1 cellular context compared by ENCODE assay signal in the genomic region with DNA sequence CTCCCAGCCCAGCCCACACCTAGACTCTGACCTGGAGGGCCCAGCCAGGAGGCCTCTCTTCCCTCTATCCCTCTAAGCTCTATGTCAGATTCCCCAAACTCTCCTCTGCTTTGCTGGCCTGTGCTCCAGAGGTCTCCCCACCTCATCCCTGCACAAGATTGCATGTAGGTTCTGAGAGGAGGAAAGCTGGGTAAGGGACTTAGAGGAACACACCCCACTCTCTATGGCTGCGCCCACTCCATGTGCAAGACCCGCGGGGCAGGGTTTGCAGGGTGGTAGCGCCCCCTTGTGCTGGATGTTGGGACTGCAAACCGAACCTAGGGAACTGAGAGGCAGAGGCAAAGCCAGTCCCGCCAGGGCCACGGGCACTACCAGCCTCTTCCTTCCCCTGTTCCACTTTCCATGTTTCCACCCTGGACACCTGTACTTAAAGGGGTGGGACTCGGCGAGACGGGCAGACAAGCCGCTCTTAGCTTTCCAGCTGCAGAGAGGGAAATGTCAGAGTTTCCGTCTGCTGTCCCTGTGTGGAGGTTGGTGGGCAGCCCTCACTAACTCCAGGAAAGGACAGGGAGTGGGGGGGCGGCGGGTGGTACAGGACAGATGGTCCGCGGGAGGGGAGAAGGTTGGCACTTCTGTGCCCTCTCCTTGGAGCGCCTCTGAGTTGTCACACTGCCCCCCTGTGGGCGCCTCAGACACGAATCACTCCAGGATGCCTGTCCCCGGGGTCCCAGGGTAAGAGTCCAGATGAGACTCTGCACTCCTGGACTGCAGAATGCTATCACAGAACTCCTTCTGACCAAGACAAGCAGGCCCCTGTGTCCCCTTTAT.
TF ChIP-seq lines count a peak whose summit lies in the region.

No MANE protein-coding gene starts in this region.

TF ChIP-seq in HepG2, 621 proteins besides CTCF, POLR2A, EP300 and RAD21 (continued from another document and continues in another):
- TF ChIP-seq, protein P1, sequence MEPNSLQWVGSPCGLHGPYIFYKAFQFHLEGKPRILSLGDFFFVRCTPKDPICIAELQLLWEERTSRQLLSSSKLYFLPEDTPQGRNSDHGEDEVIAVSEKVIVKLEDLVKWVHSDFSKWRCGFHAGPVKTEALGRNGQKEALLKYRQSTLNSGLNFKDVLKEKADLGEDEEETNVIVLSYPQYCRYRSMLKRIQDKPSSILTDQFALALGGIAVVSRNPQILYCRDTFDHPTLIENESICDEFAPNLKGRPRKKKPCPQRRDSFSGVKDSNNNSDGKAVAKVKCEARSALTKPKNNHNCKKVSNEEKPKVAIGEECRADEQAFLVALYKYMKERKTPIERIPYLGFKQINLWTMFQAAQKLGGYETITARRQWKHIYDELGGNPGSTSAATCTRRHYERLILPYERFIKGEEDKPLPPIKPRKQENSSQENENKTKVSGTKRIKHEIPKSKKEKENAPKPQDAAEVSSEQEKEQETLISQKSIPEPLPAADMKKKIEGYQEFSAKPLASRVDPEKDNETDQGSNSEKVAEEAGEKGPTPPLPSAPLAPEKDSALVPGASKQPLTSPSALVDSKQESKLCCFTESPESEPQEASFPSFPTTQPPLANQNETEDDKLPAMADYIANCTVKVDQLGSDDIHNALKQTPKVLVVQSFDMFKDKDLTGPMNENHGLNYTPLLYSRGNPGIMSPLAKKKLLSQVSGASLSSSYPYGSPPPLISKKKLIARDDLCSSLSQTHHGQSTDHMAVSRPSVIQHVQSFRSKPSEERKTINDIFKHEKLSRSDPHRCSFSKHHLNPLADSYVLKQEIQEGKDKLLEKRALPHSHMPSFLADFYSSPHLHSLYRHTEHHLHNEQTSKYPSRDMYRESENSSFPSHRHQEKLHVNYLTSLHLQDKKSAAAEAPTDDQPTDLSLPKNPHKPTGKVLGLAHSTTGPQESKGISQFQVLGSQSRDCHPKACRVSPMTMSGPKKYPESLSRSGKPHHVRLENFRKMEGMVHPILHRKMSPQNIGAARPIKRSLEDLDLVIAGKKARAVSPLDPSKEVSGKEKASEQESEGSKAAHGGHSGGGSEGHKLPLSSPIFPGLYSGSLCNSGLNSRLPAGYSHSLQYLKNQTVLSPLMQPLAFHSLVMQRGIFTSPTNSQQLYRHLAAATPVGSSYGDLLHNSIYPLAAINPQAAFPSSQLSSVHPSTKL (CRISPR knock-in tag; IDR thresholded peaks at IDR 0.05) = peak; percentile 53
- TF ChIP-seq, protein P2, sequence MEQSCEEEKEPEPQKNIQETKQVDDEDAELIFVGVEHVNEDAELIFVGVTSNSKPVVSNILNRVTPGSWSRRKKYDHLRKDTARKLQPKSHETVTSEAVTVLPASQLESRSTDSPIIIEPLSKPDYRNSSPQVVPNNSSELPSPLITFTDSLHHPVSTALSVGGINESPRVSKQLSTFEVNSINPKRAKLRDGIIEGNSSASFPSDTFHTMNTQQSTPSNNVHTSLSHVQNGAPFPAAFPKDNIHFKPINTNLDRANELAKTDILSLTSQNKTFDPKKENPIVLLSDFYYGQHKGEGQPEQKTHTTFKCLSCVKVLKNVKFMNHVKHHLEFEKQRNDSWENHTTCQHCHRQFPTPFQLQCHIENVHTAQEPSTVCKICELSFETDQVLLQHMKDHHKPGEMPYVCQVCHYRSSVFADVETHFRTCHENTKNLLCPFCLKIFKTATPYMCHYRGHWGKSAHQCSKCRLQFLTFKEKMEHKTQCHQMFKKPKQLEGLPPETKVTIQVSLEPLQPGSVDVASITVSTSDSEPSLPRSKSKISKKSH (CRISPR knock-in tag; IDR thresholded peaks at IDR 0.05; ENCODE audit: borderline replicate concordance) = peak; percentile 99
- TF ChIP-seq SP1 (IDR thresholded peaks at IDR 0.05) (no peak), SP1 (CRISPR knock-in tag; IDR thresholded peaks at IDR 0.05) (peak; percentile 39; the same call in 1 of the 2 replicates), SCMH1 (CRISPR knock-in tag; IDR thresholded peaks at IDR 0.05; ENCODE audit: borderline replicate concordance) (no peak), ZNF382 (CRISPR knock-in tag; IDR thresholded peaks at IDR 0.05; ENCODE audit: borderline replicate concordance) (no peak), THAP11 (CRISPR knock-in tag; IDR thresholded peaks at IDR 0.05) (peak; percentile 75; the same call in 1 of the 2 replicates), ZNF33B (CRISPR knock-in tag; IDR thresholded peaks at IDR 0.05) (peak; percentile 89), MTA3 (CRISPR knock-in tag; IDR thresholded peaks at IDR 0.05) (no peak), ZNF672 (CRISPR knock-in tag; IDR thresholded peaks at IDR 0.05) (no peak), SETDB1 (CRISPR knock-in tag; IDR thresholded peaks at IDR 0.05; ENCODE audit: borderline replicate concordance) (peak; percentile 82; the same call in 1 of the 2 replicates), ZNF333 (CRISPR knock-in tag; IDR thresholded peaks at IDR 0.05; ENCODE audit: borderline replicate concordance) (peak; percentile 94), ZNF775 (CRISPR knock-in tag; IDR thresholded peaks at IDR 0.05; ENCODE audit: borderline replicate concordance) (no peak; the same call in 1 of the 2 replicates), JUND (CRISPR knock-in tag; IDR thresholded peaks at IDR 0.05) (0 out of 2 replicates have a peak, but pooled peaks have one; percentile 48), ESRRA (CRISPR knock-in tag; IDR thresholded peaks at IDR 0.05; ENCODE audit: low read depth) (peak; percentile 19; the same call in 1 of the 2 replicates), DR1 (CRISPR knock-in tag; IDR thresholded peaks at IDR 0.05) (no peak), TBP (CRISPR knock-in tag; IDR thresholded peaks at IDR 0.05) (peak; percentile 85; the same call in 1 of the 2 replicates), ELF1 (CRISPR knock-in tag; IDR thresholded peaks at IDR 0.05) (peak; percentile 62; the same call in 1 of the 2 replicates), ZFP37 (CRISPR knock-in tag; IDR thresholded peaks at IDR 0.05; ENCODE audit: borderline replicate concordance) (no peak), ZNF10 (CRISPR knock-in tag; IDR thresholded peaks at IDR 0.05; ENCODE audit: borderline replicate concordance, low read depth) (0 out of 2 replicates have a peak, but pooled peaks have one; percentile 44), ZMYM3 (CRISPR knock-in tag; IDR thresholded peaks at IDR 0.05) (peak; percentile 83; the same call in 1 of the 2 replicates), FOXK2 (IDR thresholded peaks at IDR 0.05) (no peak), ZNF441 (CRISPR knock-in tag; IDR thresholded peaks at IDR 0.05; ENCODE audit: borderline replicate concordance) (peak; percentile 93; the same call in 1 of the 2 replicates), SIN3A (IDR thresholded peaks at IDR 0.05; ENCODE audit: borderline replicate concordance, low read depth, low read length) (no peak)
- TF ChIP-seq, protein P3, sequence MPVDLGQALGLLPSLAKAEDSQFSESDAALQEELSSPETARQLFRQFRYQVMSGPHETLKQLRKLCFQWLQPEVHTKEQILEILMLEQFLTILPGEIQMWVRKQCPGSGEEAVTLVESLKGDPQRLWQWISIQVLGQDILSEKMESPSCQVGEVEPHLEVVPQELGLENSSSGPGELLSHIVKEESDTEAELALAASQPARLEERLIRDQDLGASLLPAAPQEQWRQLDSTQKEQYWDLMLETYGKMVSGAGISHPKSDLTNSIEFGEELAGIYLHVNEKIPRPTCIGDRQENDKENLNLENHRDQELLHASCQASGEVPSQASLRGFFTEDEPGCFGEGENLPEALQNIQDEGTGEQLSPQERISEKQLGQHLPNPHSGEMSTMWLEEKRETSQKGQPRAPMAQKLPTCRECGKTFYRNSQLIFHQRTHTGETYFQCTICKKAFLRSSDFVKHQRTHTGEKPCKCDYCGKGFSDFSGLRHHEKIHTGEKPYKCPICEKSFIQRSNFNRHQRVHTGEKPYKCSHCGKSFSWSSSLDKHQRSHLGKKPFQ (CRISPR knock-in tag; IDR thresholded peaks at IDR 0.05; ENCODE audit: insufficient replicate concordance) = no peak
- TF ChIP-seq, protein P4, sequence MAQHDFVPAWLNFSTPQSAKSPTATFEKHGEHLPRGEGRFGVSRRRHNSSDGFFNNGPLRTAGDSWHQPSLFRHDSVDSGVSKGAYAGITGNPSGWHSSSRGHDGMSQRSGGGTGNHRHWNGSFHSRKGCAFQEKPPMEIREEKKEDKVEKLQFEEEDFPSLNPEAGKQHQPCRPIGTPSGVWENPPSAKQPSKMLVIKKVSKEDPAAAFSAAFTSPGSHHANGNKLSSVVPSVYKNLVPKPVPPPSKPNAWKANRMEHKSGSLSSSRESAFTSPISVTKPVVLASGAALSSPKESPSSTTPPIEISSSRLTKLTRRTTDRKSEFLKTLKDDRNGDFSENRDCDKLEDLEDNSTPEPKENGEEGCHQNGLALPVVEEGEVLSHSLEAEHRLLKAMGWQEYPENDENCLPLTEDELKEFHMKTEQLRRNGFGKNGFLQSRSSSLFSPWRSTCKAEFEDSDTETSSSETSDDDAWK (CRISPR knock-in tag; IDR thresholded peaks at IDR 0.05) = no peak
- TF ChIP-seq, protein P5, sequence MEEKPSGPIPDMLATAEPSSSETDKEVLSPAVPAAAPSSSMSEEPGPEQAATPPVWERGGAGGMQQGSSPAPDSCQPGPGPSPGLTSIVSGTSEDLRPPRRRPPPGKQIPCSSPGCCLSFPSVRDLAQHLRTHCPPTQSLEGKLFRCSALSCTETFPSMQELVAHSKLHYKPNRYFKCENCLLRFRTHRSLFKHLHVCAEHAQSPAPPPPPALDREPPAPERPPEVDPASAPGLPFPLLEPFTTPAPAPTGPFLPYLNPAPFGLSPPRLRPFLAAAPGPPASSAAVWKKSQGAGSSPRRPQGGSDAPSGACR (CRISPR knock-in tag; IDR thresholded peaks at IDR 0.05) = peak; percentile 92; the same call in 1 of the 2 replicates
- TF ChIP-seq, protein P6, sequence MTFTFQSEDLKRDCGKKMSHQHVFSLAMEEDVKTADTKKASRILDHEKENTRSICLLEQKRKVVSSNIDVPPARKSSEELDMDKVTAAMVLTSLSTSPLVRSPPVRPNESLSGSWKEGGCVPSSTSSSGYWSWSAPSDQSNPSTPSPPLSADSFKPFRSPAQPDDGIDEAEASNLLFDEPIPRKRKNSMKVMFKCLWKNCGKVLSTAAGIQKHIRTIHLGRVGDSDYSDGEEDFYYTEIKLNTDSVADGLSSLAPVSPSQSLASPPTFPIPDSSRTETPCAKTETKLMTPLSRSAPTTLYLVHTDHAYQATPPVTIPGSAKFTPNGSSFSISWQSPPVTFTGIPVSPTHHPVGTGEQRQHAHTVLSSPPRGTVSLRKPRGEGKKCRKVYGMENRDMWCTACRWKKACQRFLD (CRISPR knock-in tag; IDR thresholded peaks at IDR 0.05; ENCODE audit: borderline replicate concordance) = peak; percentile 87
- TF ChIP-seq, protein P7, sequence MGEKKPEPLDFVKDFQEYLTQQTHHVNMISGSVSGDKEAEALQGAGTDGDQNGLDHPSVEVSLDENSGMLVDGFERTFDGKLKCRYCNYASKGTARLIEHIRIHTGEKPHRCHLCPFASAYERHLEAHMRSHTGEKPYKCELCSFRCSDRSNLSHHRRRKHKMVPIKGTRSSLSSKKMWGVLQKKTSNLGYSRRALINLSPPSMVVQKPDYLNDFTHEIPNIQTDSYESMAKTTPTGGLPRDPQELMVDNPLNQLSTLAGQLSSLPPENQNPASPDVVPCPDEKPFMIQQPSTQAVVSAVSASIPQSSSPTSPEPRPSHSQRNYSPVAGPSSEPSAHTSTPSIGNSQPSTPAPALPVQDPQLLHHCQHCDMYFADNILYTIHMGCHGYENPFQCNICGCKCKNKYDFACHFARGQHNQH (CRISPR knock-in tag; IDR thresholded peaks at IDR 0.05) = peak; percentile 77; the same call in 1 of the 2 replicates
- TF ChIP-seq, protein P8, sequence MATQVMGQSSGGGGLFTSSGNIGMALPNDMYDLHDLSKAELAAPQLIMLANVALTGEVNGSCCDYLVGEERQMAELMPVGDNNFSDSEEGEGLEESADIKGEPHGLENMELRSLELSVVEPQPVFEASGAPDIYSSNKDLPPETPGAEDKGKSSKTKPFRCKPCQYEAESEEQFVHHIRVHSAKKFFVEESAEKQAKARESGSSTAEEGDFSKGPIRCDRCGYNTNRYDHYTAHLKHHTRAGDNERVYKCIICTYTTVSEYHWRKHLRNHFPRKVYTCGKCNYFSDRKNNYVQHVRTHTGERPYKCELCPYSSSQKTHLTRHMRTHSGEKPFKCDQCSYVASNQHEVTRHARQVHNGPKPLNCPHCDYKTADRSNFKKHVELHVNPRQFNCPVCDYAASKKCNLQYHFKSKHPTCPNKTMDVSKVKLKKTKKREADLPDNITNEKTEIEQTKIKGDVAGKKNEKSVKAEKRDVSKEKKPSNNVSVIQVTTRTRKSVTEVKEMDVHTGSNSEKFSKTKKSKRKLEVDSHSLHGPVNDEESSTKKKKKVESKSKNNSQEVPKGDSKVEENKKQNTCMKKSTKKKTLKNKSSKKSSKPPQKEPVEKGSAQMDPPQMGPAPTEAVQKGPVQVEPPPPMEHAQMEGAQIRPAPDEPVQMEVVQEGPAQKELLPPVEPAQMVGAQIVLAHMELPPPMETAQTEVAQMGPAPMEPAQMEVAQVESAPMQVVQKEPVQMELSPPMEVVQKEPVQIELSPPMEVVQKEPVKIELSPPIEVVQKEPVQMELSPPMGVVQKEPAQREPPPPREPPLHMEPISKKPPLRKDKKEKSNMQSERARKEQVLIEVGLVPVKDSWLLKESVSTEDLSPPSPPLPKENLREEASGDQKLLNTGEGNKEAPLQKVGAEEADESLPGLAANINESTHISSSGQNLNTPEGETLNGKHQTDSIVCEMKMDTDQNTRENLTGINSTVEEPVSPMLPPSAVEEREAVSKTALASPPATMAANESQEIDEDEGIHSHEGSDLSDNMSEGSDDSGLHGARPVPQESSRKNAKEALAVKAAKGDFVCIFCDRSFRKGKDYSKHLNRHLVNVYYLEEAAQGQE (IDR thresholded peaks at IDR 0.05; ENCODE audit: borderline replicate concordance in 1 of 2, low read depth in 1 of 2, low read length in 2 of 2) = no peak
- TF ChIP-seq, protein P9, sequence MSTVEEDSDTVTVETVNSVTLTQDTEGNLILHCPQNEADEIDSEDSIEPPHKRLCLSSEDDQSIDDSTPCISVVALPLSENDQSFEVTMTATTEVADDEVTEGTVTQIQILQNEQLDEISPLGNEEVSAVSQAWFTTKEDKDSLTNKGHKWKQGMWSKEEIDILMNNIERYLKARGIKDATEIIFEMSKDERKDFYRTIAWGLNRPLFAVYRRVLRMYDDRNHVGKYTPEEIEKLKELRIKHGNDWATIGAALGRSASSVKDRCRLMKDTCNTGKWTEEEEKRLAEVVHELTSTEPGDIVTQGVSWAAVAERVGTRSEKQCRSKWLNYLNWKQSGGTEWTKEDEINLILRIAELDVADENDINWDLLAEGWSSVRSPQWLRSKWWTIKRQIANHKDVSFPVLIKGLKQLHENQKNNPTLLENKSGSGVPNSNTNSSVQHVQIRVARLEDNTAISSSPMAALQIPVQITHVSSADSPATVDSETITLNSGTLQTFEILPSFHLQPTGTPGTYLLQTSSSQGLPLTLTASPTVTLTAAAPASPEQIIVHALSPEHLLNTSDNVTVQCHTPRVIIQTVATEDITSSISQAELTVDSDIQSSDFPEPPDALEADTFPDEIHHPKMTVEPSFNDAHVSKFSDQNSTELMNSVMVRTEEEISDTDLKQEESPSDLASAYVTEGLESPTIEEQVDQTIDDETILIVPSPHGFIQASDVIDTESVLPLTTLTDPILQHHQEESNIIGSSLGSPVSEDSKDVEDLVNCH (CRISPR knock-in tag; IDR thresholded peaks at IDR 0.05) = no peak
